Comparison of ENCODE assay signal across 8 cellular contexts in the genomic region with DNA sequence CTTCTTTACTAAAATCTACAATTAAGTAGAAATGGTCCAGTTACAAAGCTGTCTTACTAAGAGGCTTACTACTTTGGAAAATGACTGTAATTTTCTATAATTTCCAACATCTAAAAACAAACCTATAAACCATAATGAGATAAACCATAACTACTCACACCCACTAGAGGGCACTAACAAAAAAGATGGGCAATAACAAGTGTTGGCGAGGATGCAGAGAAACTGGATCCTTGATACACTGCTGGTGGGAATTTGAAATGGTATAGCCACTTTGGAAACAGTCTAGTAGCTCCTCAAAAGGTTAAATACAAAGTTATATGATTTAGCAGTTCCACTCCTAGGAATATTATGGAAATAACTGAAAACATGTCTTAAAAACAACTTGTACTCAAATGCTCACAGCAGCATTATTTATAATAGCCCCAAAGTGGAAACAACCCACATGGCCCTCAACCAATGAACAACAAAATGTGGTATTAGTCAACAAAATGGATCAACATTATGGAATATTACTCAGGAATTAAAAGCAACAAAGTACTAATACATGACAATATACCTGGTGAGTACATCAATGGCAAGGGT. TPM values are rescaled to one million over a fixed set of nuclear protein-coding genes. Genes with fewer than 3 reads are reported as not detected.
DNase-seq lines count a peak whose midpoint lies in the region; ATAC-seq and TF ChIP-seq lines count a peak whose summit lies in the region.

No MANE protein-coding gene starts in this region.

- H3K4me3 Mint-ChIP-seq in CD8-positive, alpha-beta T cell = no peak overlapping the region
- no peak overlapping the region for H3K4me3 Mint-ChIP-seq in activated T-helper 1 cell treated with anti-CD3 and anti-CD28 coated beads, Interleukin-12 subunit alpha, Interleukin-12 subunit beta, Interleukin-2, Interleukin-4 antibody, amounts not matched to agents 30 ng/mL and 10 ng/mL and 1 ng/mL, durations not matched to agents 14 hours and 24 hours and 36 hours
- no peak overlapping the region for H3K4me3 Mint-ChIP-seq in activated CD4-positive, alpha-beta memory T cell treated with anti-CD3 and anti-CD28 coated beads, Interleukin-2, amount 10 ng/mL, durations not matched to agents 7 days and 5 days

- H3K36me3 Mint-ChIP-seq in CD8-positive, alpha-beta T cell = peaks cover 71% of the 10 kb centered on the region
- peaks cover 57% of the 10 kb centered on the region for H3K36me3 Mint-ChIP-seq in activated T-helper 1 cell treated with anti-CD3 and anti-CD28 coated beads, Interleukin-12 subunit alpha, Interleukin-12 subunit beta, Interleukin-2, Interleukin-4 antibody, amounts not matched to agents 30 ng/mL and 10 ng/mL and 1 ng/mL, durations not matched to agents 14 hours and 24 hours and 36 hours (ENCODE audit: low read depth)
- peaks cover 44% of the 10 kb centered on the region for H3K36me3 Mint-ChIP-seq in activated CD4-positive, alpha-beta memory T cell treated with anti-CD3 and anti-CD28 coated beads, Interleukin-2, amount 10 ng/mL, durations not matched to agents 7 days and 5 days (ENCODE audit: low read depth)

- H3K27ac Mint-ChIP-seq in CD8-positive, alpha-beta T cell = peak overlapping the region; percentile 87
- peak overlapping the region; percentile 2 for H3K27ac Mint-ChIP-seq in activated T-helper 1 cell treated with anti-CD3 and anti-CD28 coated beads, Interleukin-12 subunit alpha, Interleukin-12 subunit beta, Interleukin-2, Interleukin-4 antibody, amounts not matched to agents 30 ng/mL and 10 ng/mL and 1 ng/mL, durations not matched to agents 14 hours and 24 hours and 36 hours
- H3K27ac Mint-ChIP-seq in activated CD4-positive, alpha-beta memory T cell treated with anti-CD3 and anti-CD28 coated beads, Interleukin-2, amount 10 ng/mL, durations not matched to agents 7 days and 5 days = no peak overlapping the region

- no peak for DNase-seq in CD8-positive, alpha-beta T cell
- DNase-seq in HT1080 (ENCODE audit: low read depth) (peak; percentile 27), right lobe of liver (no peak), NCI-H1092 (lab: John Stamatoyannopoulos, UW) (no peak), HCEC 1CT (no peak)
- DNase-seq in activated T-helper 1 cell treated with anti-CD3 and anti-CD28 coated beads, Interleukin-12 subunit alpha, Interleukin-12 subunit beta, Interleukin-2, Interleukin-4 antibody, amounts not matched to agents 30 ng/mL and 10 ng/mL and 1 ng/mL, durations not matched to agents 14 hours and 24 hours and 36 hours (ENCODE audit: low spot score) = no peak
- no peak for DNase-seq in activated CD4-positive, alpha-beta memory T cell treated with anti-CD3 and anti-CD28 coated beads, Interleukin-2, amount 10 ng/mL, durations not matched to agents 7 days and 5 days

- POLR2A ChIA-PET in CD8-positive, alpha-beta T cell (lab: Charles Lee) = no interaction called here
- POLR2A ChIA-PET in activated CD4-positive, alpha-beta memory T cell treated with anti-CD3 and anti-CD28 coated beads, Interleukin-2, amount 10 ng/mL, durations not matched to agents 7 days and 5 days (lab: Charles Lee) = no interaction called here

- peak; percentile 74 for TF ChIP-seq CTCF in CD8-positive, alpha-beta T cell (IDR thresholded peaks at IDR 0.05)
- TF ChIP-seq CTCF in right lobe of liver (IDR thresholded peaks at IDR 0.05) = peak; percentile 34 to 53 (median 48)

- intact Hi-C loops in CD8-positive, alpha-beta T cell (cut with DNase I, micrococcal nuclease) = loop anchor here (2.0 to 5.0 kb wide), 4 partner anchors 26 to 352 kb away; a partner anchor contains a TSS
- intact Hi-C loops in activated T-helper 1 cell treated with anti-CD3 and anti-CD28 coated beads, Interleukin-12 subunit alpha, Interleukin-12 subunit beta, Interleukin-2, Interleukin-4 antibody, amounts not matched to agents 30 ng/mL and 10 ng/mL and 1 ng/mL, durations not matched to agents 14 hours and 24 hours and 36 hours (cut with micrococcal nuclease) = loop anchor here (1.0 to 5.0 kb wide), 3 partner anchors 64 to 627 kb away; no protein-coding TSS in a partner anchor
- intact Hi-C loops in right lobe of liver (cut with DNase I) = no loop called here

- peaks cover 53% of the 10 kb centered on the region for H3K4me1 Mint-ChIP-seq in CD8-positive, alpha-beta T cell (ENCODE audit: low read depth)
- H3K4me1 Mint-ChIP-seq in activated T-helper 1 cell treated with anti-CD3 and anti-CD28 coated beads, Interleukin-12 subunit alpha, Interleukin-12 subunit beta, Interleukin-2, Interleukin-4 antibody, amounts not matched to agents 30 ng/mL and 10 ng/mL and 1 ng/mL, durations not matched to agents 14 hours and 24 hours and 36 hours (ENCODE audit: low read depth) = peaks cover 39% of the 10 kb centered on the region
- peaks cover 31% of the 10 kb centered on the region for H3K4me1 Mint-ChIP-seq in activated CD4-positive, alpha-beta memory T cell treated with anti-CD3 and anti-CD28 coated beads, Interleukin-2, amount 10 ng/mL, durations not matched to agents 7 days and 5 days

- CTCF ChIA-PET in CD8-positive, alpha-beta T cell (lab: Charles Lee) = interaction anchor here (0.7 to 9.9 kb wide), 8 partner anchors 12 to 536 kb away, joined by 3 to 152 read pairs (median 4); no protein-coding TSS in a partner anchor
- CTCF ChIA-PET in activated CD4-positive, alpha-beta memory T cell treated with anti-CD3 and anti-CD28 coated beads, Interleukin-2, amount 10 ng/mL, durations not matched to agents 7 days and 5 days (lab: Charles Lee) = interaction anchor here (0.7 to 6.6 kb wide), 7 partner anchors 41 to 545 kb away, joined by 3 to 192 read pairs (median 5); no protein-coding TSS in a partner anchor

- peaks cover 21% of the 10 kb centered on the region for H3K36me3 ChIP-seq in CD8-positive, alpha-beta T cell (ENCODE audit: insufficient read depth, low read length)
- no peaks in the 10 kb centered on the region for H3K36me3 ChIP-seq in right lobe of liver

- no peaks in the 10 kb centered on the region for H3K27me3 Mint-ChIP-seq in CD8-positive, alpha-beta T cell (ENCODE audit: low read depth)
- no peaks in the 10 kb centered on the region for H3K27me3 Mint-ChIP-seq in activated T-helper 1 cell treated with anti-CD3 and anti-CD28 coated beads, Interleukin-12 subunit alpha, Interleukin-12 subunit beta, Interleukin-2, Interleukin-4 antibody, amounts not matched to agents 30 ng/mL and 10 ng/mL and 1 ng/mL, durations not matched to agents 14 hours and 24 hours and 36 hours (ENCODE audit: insufficient read depth)
- H3K27me3 Mint-ChIP-seq in activated CD4-positive, alpha-beta memory T cell treated with anti-CD3 and anti-CD28 coated beads, Interleukin-2, amount 10 ng/mL, durations not matched to agents 7 days and 5 days = no peaks in the 10 kb centered on the region

- H3K4me1 ChIP-seq in CD8-positive, alpha-beta T cell (ENCODE audit: insufficient read depth, low read length) = peaks cover 23% of the 10 kb centered on the region
- H3K4me1 ChIP-seq in right lobe of liver = peaks cover 0 to 28% (median 10%) of the 10 kb centered on the region in 4 donors

- no peak overlapping the region for H3K4me3 ChIP-seq in CD8-positive, alpha-beta T cell (ENCODE audit: low read depth, low read length)
- no peak overlapping the region for H3K4me3 ChIP-seq in right lobe of liver

- ATAC-seq in CD8-positive, alpha-beta T cell = peak; percentile 37
- ATAC-seq in right lobe of liver = no peak
- ATAC-seq in HG03280 (IDR thresholded peaks at IDR 0.05; ENCODE audit: unreplicated experiment) = no peak

- no peak for TF ChIP-seq POLR2A in right lobe of liver (IDR thresholded peaks at IDR 0.05)

- no peaks in the 10 kb centered on the region for H3K9me3 ChIP-seq in CD8-positive, alpha-beta T cell (ENCODE audit: low read length)
- no peaks in the 10 kb centered on the region for H3K9me3 ChIP-seq in right lobe of liver

- no peak overlapping the region for H3K27ac ChIP-seq in CD8-positive, alpha-beta T cell (ENCODE audit: low read depth, low read length)
- no peak overlapping the region for H3K27ac ChIP-seq in right lobe of liver

- WGBS in right lobe of liver (ENCODE audit: insufficient coverage, low coverage, low lambda C conversion rate, missing lambda C conversion rate) = 88% methylated on average over 1 of the region's 1 CpG

- H3K9me3 Mint-ChIP-seq in CD8-positive, alpha-beta T cell = no peaks in the 10 kb centered on the region
- no peaks in the 10 kb centered on the region for H3K9me3 Mint-ChIP-seq in activated T-helper 1 cell treated with anti-CD3 and anti-CD28 coated beads, Interleukin-12 subunit alpha, Interleukin-12 subunit beta, Interleukin-2, Interleukin-4 antibody, amounts not matched to agents 30 ng/mL and 10 ng/mL and 1 ng/mL, durations not matched to agents 14 hours and 24 hours and 36 hours
- H3K9me3 Mint-ChIP-seq in activated CD4-positive, alpha-beta memory T cell treated with anti-CD3 and anti-CD28 coated beads, Interleukin-2, amount 10 ng/mL, durations not matched to agents 7 days and 5 days = no peaks in the 10 kb centered on the region

- H3K27me3 ChIP-seq in CD8-positive, alpha-beta T cell (ENCODE audit: insufficient read depth, low read length) = no peaks in the 10 kb centered on the region
- no peaks in the 10 kb centered on the region for H3K27me3 ChIP-seq in right lobe of liver

RNA-seq across cellular contexts. Expression of a gene that starts 50.6 kb away (rescaled TPM):
- not detected for total RNA-seq in CD8-positive, alpha-beta T cell
- total RNA-seq in HT1080 (2014; rRNA removed; shearing (Covaris generic)) = not detected in 2 replicates
- not detected in 2 replicates for polyA plus RNA-seq in HT1080 (2015; cell fraction: cytosol; rRNA removed)
- polyA plus RNA-seq in HT1080 (2015; cell fraction: nucleus; rRNA removed) = not detected in 2 replicates
- not detected in 2 replicates for total RNA-seq in activated T-helper 1 cell treated with anti-CD3 and anti-CD28 coated beads, Interleukin-12 subunit alpha, Interleukin-12 subunit beta, Interleukin-2, Interleukin-4 antibody, amounts not matched to agents 30 ng/mL and 10 ng/mL and 1 ng/mL, durations not matched to agents 14 hours and 24 hours and 36 hours
- total RNA-seq in right lobe of liver = not detected
- 1 to 10 TPM; 3.4 to 3.5 TPM for total RNA-seq in activated CD4-positive, alpha-beta memory T cell treated with anti-CD3 and anti-CD28 coated beads, Interleukin-2, amount 10 ng/mL, durations not matched to agents 7 days and 5 days

Comparison
In these comparisons a context has a peak if more than half of its experiments do, and no peak if none do; other contexts are left out.
1. intact Hi-C loops: an anchor here in CD8-positive, alpha-beta T cell (2.0 to 5.0 kb wide) and activated T-helper 1 cell treated with anti-CD3 and anti-CD28 coated beads, Interleukin-12 subunit alpha, Interleukin-12 subunit beta, Interleukin-2, Interleukin-4 antibody, amounts not matched to agents 30 ng/mL and 10 ng/mL and 1 ng/mL, durations not matched to agents 14 hours and 24 hours and 36 hours (1.0 to 5.0 kb wide); none called in right lobe of liver.